In the genomic region with DNA sequence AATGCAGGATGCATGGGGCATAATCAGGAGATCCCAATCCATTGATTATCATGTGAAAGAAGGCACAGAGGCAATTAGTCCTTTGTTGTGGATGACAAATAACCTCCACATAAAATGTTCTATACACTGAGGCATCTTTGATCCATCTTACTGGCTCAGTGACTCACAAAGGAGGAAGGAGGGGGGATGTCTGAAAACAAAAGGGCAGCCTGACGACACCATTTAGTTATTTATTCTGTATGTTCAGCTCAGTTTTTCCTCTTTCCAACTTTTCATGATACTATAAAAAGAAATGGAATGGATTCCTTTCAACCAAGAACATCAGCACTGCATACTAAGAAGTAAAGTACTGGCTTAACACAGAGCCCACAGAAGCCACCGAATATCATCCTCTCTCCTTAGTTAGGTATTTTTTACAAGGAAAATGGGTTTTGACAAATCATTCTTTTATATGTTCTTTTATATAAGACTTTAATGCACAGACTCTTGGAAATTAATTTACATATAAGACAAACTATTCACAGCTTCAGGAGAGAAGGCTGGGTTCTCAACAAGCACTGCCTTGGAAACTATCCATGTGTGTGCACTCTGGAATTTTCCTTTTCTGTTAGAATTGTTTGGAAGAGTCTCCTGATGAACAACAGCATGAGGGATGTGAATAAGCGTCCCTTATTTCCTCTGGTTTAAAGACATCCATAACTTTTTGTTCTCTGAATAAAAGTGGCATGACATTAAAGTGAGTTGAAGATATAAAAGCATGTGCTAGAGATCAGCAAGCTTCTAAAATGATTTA, we compare ENCODE assay signal across 12 cellular contexts.
DNase-seq lines count a peak whose midpoint lies in the region; ATAC-seq and TF ChIP-seq lines count a peak whose summit lies in the region.
"Had no signal": no experiment of that assay in that cellular context is flagged by ENCODE, and none has a peak within 500 bp of the region (broad histone marks: within the 10 kb centered on the region; RNA-seq: fewer than 3 reads in every experiment).

No MANE protein-coding gene starts in this region.

- H3K27me3 Mint-ChIP-seq in activated CD4-positive, alpha-beta T cell treated with anti-CD3 and anti-CD28 coated beads, Interleukin-2, amount 10 ng/mL, durations not matched to agents 24 days and 14 days, result no peaks in the 10 kb centered on the region
- H3K27me3 Mint-ChIP-seq in stimulated activated memory B cell treated with anti-CD40 and anti-IgM and Interleukin-4, amounts not matched to agents 10 μg/mL and 1 μg/mL and 100 μg/mL, for 72 hours, result no peaks in the 10 kb centered on the region
- H3K27me3 Mint-ChIP-seq: activated CD4-positive, alpha-beta memory T cell treated with anti-CD3 and anti-CD28 coated beads for 36 hours had no signal

- H3K4me3 Mint-ChIP-seq in activated CD4-positive, alpha-beta T cell treated with anti-CD3 and anti-CD28 coated beads, Interleukin-2, amount 10 ng/mL, durations not matched to agents 24 days and 14 days, result peak overlapping the region; percentile 4
- no peak overlapping the region for H3K4me3 Mint-ChIP-seq in stimulated activated memory B cell treated with anti-CD40 and anti-IgM and Interleukin-4, amounts not matched to agents 10 μg/mL and 1 μg/mL and 100 μg/mL, for 72 hours
- H3K4me3 Mint-ChIP-seq: activated CD4-positive, alpha-beta memory T cell treated with anti-CD3 and anti-CD28 coated beads for 36 hours had no signal

- intact Hi-C loops in activated CD4-positive, alpha-beta T cell treated with anti-CD3 and anti-CD28 coated beads, Interleukin-2, amount 10 ng/mL, durations not matched to agents 24 days and 14 days (cut with micrococcal nuclease), result loop anchor here (1.0 to 5.0 kb wide), 2 partner anchors 11 to 475 kb away; partner anchors contain the start of gene METAP1

- no peak for ATAC-seq in stimulated activated memory B cell treated with anti-CD40 and anti-IgM and Interleukin-4, amounts not matched to agents 10 μg/mL and 1 μg/mL and 100 μg/mL, for 72 hours
- ATAC-seq in HG02981 (IDR thresholded peaks at IDR 0.05; ENCODE audit: unreplicated experiment) (no peak), GM21390 (IDR thresholded peaks at IDR 0.05; ENCODE audit: unreplicated experiment) (no peak)

- H3K9me3 Mint-ChIP-seq in activated CD4-positive, alpha-beta T cell treated with anti-CD3 and anti-CD28 coated beads, Interleukin-2, amount 10 ng/mL, durations not matched to agents 24 days and 14 days, result no peaks in the 10 kb centered on the region
- no peaks in the 10 kb centered on the region for H3K9me3 Mint-ChIP-seq in stimulated activated memory B cell treated with anti-CD40 and anti-IgM and Interleukin-4, amounts not matched to agents 10 μg/mL and 1 μg/mL and 100 μg/mL, for 72 hours
- H3K9me3 Mint-ChIP-seq: activated CD4-positive, alpha-beta memory T cell treated with anti-CD3 and anti-CD28 coated beads for 36 hours had no signal

- peaks cover 2% of the 10 kb centered on the region for H3K36me3 Mint-ChIP-seq in activated CD4-positive, alpha-beta T cell treated with anti-CD3 and anti-CD28 coated beads, Interleukin-2, amount 10 ng/mL, durations not matched to agents 24 days and 14 days (ENCODE audit: low read depth)
- no peaks in the 10 kb centered on the region for H3K36me3 Mint-ChIP-seq in stimulated activated memory B cell treated with anti-CD40 and anti-IgM and Interleukin-4, amounts not matched to agents 10 μg/mL and 1 μg/mL and 100 μg/mL, for 72 hours
- H3K36me3 Mint-ChIP-seq: activated CD4-positive, alpha-beta memory T cell treated with anti-CD3 and anti-CD28 coated beads for 36 hours had no signal

- H3K4me3 ChIP-seq in WI38 (ENCODE audit: low read depth, low read length) (peak overlapping the region; percentile 32; the same call in 1 of the 2 replicates), foreskin fibroblast (ENCODE audit: low read depth in 1 of 2, low read length in 2 of 2) (peak overlapping the region; percentile 7 to 13)

- H3K4me1 Mint-ChIP-seq in activated CD4-positive, alpha-beta T cell treated with anti-CD3 and anti-CD28 coated beads, Interleukin-2, amount 10 ng/mL, durations not matched to agents 24 days and 14 days, result peaks cover 42% of the 10 kb centered on the region
- peaks cover 37% of the 10 kb centered on the region for H3K4me1 Mint-ChIP-seq in stimulated activated memory B cell treated with anti-CD40 and anti-IgM and Interleukin-4, amounts not matched to agents 10 μg/mL and 1 μg/mL and 100 μg/mL, for 72 hours

- no peak for DNase-seq in activated CD4-positive, alpha-beta T cell treated with anti-CD3 and anti-CD28 coated beads, Interleukin-2, amount 10 ng/mL, durations not matched to agents 24 days and 14 days
- DNase-seq in activated CD4-positive, alpha-beta T cell treated with anti-CD3 and anti-CD28 coated beads for 4 hours, result no peak
- DNase-seq in foreskin fibroblast (peak; percentile 86 to 94), GM10266 (ENCODE audit: extremely low spot score) (no peak)
- DNase-seq: activated CD4-positive, alpha-beta memory T cell treated with anti-CD3 and anti-CD28 coated beads for 36 hours; effector CD8-positive, alpha-beta T cell; OCI-M1; stimulated activated CD4-positive, alpha-beta T cell treated with anti-CD3 and anti-CD28 coated beads, Interleukin-4, amount 100 ng/mL, for 4 hours had no signal

- TF ChIP-seq CTCF in WI38 (IDR thresholded peaks at IDR 0.05; ENCODE audit: low read depth, low read length) (no peak), foreskin fibroblast (IDR thresholded peaks at IDR 0.05; ENCODE audit: low read depth, low read length) (no peak), GM10266 (IDR thresholded peaks at IDR 0.05; ENCODE audit: control insufficient read depth, insufficient read depth, low read depth, missing control alignments) (no peak)

- peak overlapping the region; percentile 77 for H3K27ac Mint-ChIP-seq in activated CD4-positive, alpha-beta T cell treated with anti-CD3 and anti-CD28 coated beads, Interleukin-2, amount 10 ng/mL, durations not matched to agents 24 days and 14 days
- H3K27ac Mint-ChIP-seq in stimulated activated memory B cell treated with anti-CD40 and anti-IgM and Interleukin-4, amounts not matched to agents 10 μg/mL and 1 μg/mL and 100 μg/mL, for 72 hours, result peak overlapping the region; percentile 76

Comparison
In these comparisons a context has a peak if more than half of its experiments do, and no peak if none do; other contexts are left out.
1. DNase-seq: peak in foreskin fibroblast (2 of 2); none in activated CD4-positive, alpha-beta T cell treated with anti-CD3 and anti-CD28 coated beads, Interleukin-2, amount 10 ng/mL, durations not matched to agents 24 days and 14 days (single experiment), activated CD4-positive, alpha-beta T cell treated with anti-CD3 and anti-CD28 coated beads for 4 hours (0 of 2) and GM10266 (single experiment).